1 cellular context compared by ENCODE assay signal in genomic region chr2:70248810-70249438, GRCh38.
TF ChIP-seq lines count a peak whose summit lies in the region.

No MANE protein-coding gene starts in this region.

TF ChIP-seq in K562, 482 proteins besides CTCF, POLR2A, EP300 and RAD21 (continued from another document):
- peak; percentile 83 for TF ChIP-seq HMGXB4 (CRISPR knock-in tag; IDR thresholded peaks at IDR 0.05)
- TF ChIP-seq ZNF41 (CRISPR knock-in tag; conservative IDR thresholded peaks at IDR 0.05), result 0 out of 2 replicates have a peak, but pooled peaks have one; percentile 17
- TF ChIP-seq TBP (optimal IDR thresholded peaks at IDR 0.05; ENCODE audit: low read depth, low read length), result peak; percentile 98
- no peak for TF ChIP-seq JUN (IDR thresholded peaks at IDR 0.05; ENCODE audit: borderline replicate concordance, low read depth, low read length)
- TF ChIP-seq JUN (CRISPR knock-in tag; IDR thresholded peaks at IDR 0.05; ENCODE audit: borderline replicate concordance), result no peak
- peak; percentile 87 for TF ChIP-seq ETS1 (conservative IDR thresholded peaks at IDR 0.05; ENCODE audit: control insufficient read depth, low read depth, low read length)
- no peak for TF ChIP-seq OTX1 (CRISPR knock-in tag; IDR thresholded peaks at IDR 0.05)
- TF ChIP-seq HDAC1 (IDR thresholded peaks at IDR 0.05), result peak in 1 of 2 experiments; percentile 85; a peak in 1 of 4 replicates
- TF ChIP-seq NRF1 (conservative IDR thresholded peaks at IDR 0.05 in 1 of 2, IDR thresholded peaks at IDR 0.05 in 1 of 2), result no peak
- TF ChIP-seq ZNF583 (CRISPR knock-in tag; IDR thresholded peaks at IDR 0.05), result 0 out of 2 replicates have a peak, but pooled peaks have one; percentile 31
- TF ChIP-seq MAZ (CRISPR knock-in tag; conservative IDR thresholded peaks at IDR 0.05 in 1 of 2, IDR thresholded peaks at IDR 0.05 in 1 of 2), result peak in 1 of 2 experiments; percentile 27; a peak in 1 of 4 replicates
- TF ChIP-seq ELF1 (tag; IDR thresholded peaks at IDR 0.05), result peak; percentile 47; the same call in 1 of the 2 replicates
- TF ChIP-seq, protein P1, sequence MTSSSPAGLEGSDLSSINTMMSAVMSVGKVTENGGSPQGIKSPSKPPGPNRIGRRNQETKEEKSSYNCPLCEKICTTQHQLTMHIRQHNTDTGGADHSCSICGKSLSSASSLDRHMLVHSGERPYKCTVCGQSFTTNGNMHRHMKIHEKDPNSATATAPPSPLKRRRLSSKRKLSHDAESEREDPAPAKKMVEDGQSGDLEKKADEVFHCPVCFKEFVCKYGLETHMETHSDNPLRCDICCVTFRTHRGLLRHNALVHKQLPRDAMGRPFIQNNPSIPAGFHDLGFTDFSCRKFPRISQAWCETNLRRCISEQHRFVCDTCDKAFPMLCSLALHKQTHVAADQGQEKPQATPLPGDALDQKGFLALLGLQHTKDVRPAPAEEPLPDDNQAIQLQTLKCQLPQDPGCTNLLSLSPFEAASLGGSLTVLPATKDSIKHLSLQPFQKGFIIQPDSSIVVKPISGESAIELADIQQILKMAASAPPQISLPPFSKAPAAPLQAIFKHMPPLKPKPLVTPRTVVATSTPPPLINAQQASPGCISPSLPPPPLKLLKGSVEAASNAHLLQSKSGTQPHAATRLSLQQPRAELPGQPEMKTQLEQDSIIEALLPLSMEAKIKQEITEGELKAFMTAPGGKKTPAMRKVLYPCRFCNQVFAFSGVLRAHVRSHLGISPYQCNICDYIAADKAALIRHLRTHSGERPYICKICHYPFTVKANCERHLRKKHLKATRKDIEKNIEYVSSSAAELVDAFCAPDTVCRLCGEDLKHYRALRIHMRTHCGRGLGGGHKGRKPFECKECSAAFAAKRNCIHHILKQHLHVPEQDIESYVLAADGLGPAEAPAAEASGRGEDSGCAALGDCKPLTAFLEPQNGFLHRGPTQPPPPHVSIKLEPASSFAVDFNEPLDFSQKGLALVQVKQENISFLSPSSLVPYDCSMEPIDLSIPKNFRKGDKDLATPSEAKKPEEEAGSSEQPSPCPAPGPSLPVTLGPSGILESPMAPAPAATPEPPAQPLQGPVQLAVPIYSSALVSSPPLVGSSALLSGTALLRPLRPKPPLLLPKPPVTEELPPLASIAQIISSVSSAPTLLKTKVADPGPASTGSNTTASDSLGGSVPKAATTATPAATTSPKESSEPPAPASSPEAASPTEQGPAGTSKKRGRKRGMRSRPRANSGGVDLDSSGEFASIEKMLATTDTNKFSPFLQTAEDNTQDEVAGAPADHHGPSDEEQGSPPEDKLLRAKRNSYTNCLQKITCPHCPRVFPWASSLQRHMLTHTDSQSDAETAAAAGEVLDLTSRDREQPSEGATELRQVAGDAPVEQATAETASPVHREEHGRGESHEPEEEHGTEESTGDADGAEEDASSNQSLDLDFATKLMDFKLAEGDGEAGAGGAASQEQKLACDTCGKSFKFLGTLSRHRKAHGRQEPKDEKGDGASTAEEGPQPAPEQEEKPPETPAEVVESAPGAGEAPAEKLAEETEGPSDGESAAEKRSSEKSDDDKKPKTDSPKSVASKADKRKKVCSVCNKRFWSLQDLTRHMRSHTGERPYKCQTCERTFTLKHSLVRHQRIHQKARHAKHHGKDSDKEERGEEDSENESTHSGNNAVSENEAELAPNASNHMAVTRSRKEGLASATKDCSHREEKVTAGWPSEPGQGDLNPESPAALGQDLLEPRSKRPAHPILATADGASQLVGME (CRISPR knock-in tag; IDR thresholded peaks at IDR 0.05), result 0 out of 2 replicates have a peak, but pooled peaks have one; percentile 28
- TF ChIP-seq ZNF449 (CRISPR knock-in tag; IDR thresholded peaks at IDR 0.05), result 0 out of 2 replicates have a peak, but pooled peaks have one; percentile 10
- TF ChIP-seq SREBF2 (CRISPR knock-in tag; IDR thresholded peaks at IDR 0.05), result no peak
- TF ChIP-seq, protein P2, sequence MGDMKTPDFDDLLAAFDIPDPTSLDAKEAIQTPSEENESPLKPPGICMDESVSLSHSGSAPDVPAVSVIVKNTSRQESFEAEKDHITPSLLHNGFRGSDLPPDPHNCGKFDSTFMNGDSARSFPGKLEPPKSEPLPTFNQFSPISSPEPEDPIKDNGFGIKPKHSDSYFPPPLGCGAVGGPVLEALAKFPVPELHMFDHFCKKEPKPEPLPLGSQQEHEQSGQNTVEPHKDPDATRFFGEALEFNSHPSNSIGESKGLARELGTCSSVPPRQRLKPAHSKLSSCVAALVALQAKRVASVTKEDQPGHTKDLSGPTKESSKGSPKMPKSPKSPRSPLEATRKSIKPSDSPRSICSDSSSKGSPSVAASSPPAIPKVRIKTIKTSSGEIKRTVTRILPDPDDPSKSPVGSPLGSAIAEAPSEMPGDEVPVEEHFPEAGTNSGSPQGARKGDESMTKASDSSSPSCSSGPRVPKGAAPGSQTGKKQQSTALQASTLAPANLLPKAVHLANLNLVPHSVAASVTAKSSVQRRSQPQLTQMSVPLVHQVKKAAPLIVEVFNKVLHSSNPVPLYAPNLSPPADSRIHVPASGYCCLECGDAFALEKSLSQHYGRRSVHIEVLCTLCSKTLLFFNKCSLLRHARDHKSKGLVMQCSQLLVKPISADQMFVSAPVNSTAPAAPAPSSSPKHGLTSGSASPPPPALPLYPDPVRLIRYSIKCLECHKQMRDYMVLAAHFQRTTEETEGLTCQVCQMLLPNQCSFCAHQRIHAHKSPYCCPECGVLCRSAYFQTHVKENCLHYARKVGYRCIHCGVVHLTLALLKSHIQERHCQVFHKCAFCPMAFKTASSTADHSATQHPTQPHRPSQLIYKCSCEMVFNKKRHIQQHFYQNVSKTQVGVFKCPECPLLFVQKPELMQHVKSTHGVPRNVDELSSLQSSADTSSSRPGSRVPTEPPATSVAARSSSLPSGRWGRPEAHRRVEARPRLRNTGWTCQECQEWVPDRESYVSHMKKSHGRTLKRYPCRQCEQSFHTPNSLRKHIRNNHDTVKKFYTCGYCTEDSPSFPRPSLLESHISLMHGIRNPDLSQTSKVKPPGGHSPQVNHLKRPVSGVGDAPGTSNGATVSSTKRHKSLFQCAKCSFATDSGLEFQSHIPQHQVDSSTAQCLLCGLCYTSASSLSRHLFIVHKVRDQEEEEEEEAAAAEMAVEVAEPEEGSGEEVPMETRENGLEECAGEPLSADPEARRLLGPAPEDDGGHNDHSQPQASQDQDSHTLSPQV (IDR thresholded peaks at IDR 0.05), result peak; percentile 89
- no peak for TF ChIP-seq ZNF444 (CRISPR knock-in tag; IDR thresholded peaks at IDR 0.05)
- peak; percentile 41 for TF ChIP-seq BRF1 (IDR thresholded peaks at IDR 0.05; ENCODE audit: borderline replicate concordance, extremely low read depth, insufficient read length)
- TF ChIP-seq BRD4 (IDR thresholded peaks at IDR 0.05), result peak; percentile 94
- TF ChIP-seq CHD2 (IDR thresholded peaks at IDR 0.05; ENCODE audit: low read depth, low read length), result peak; percentile 44; the same call in 1 of the 2 replicates
- no peak for TF ChIP-seq HES1 (IDR thresholded peaks at IDR 0.05; ENCODE audit: low read depth)
- TF ChIP-seq, protein P3, sequence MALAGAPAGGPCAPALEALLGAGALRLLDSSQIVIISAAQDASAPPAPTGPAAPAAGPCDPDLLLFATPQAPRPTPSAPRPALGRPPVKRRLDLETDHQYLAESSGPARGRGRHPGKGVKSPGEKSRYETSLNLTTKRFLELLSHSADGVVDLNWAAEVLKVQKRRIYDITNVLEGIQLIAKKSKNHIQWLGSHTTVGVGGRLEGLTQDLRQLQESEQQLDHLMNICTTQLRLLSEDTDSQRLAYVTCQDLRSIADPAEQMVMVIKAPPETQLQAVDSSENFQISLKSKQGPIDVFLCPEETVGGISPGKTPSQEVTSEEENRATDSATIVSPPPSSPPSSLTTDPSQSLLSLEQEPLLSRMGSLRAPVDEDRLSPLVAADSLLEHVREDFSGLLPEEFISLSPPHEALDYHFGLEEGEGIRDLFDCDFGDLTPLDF (CRISPR knock-in tag; IDR thresholded peaks at IDR 0.05), result peak; percentile 67
- TF ChIP-seq, protein P4, sequence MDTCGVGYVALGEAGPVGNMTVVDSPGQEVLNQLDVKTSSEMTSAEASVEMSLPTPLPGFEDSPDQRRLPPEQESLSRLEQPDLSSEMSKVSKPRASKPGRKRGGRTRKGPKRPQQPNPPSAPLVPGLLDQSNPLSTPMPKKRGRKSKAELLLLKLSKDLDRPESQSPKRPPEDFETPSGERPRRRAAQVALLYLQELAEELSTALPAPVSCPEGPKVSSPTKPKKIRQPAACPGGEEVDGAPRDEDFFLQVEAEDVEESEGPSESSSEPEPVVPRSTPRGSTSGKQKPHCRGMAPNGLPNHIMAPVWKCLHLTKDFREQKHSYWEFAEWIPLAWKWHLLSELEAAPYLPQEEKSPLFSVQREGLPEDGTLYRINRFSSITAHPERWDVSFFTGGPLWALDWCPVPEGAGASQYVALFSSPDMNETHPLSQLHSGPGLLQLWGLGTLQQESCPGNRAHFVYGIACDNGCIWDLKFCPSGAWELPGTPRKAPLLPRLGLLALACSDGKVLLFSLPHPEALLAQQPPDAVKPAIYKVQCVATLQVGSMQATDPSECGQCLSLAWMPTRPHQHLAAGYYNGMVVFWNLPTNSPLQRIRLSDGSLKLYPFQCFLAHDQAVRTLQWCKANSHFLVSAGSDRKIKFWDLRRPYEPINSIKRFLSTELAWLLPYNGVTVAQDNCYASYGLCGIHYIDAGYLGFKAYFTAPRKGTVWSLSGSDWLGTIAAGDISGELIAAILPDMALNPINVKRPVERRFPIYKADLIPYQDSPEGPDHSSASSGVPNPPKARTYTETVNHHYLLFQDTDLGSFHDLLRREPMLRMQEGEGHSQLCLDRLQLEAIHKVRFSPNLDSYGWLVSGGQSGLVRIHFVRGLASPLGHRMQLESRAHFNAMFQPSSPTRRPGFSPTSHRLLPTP (IDR thresholded peaks at IDR 0.05; ENCODE audit: borderline replicate concordance, extremely low read depth, insufficient read length), result peak; percentile 82
- no peak for TF ChIP-seq SLC30A9 (CRISPR knock-in tag; IDR thresholded peaks at IDR 0.05)
- TF ChIP-seq LARP7 (IDR thresholded peaks at IDR 0.05), result no peak
TF ChIP-seq in K562: peak in this region for 73.
